ENCODE assay signal across 11 cellular contexts in genomic region chr10:128046156-128046933, GRCh38.
DNase-seq lines count a peak whose midpoint lies in the region; ATAC-seq and TF ChIP-seq lines count a peak whose summit lies in the region.
"Had no signal": no experiment of that assay in that cellular context is flagged by ENCODE, and none has a peak within 500 bp of the region (broad histone marks: within the 10 kb centered on the region; RNA-seq: fewer than 3 reads in every experiment).

No MANE protein-coding gene starts in this region.

- no peak for DNase-seq in T-helper 2 cell treated with Interferon-gamma antibody and Interleukin-4, amounts not matched to agents 5 μg/mL and 100 μg/mL, for 36 hours (ENCODE audit: low spot score)
- DNase-seq in T-helper 2 cell, result no peak
- no peak for DNase-seq in OCI-LY7 (ENCODE audit: low spot score)
- no peak for DNase-seq in HK-2 (ENCODE audit: unreplicated experiment)
- no peak for DNase-seq in NCI-H2081 (lab: John Stamatoyannopoulos, UW)
- DNase-seq: 8988T had no signal

- CTCF ChIA-PET in OCI-LY7 (lab: Charles Lee; ENCODE audit: unreplicated experiment), result interaction anchor here (0.6 to 2.1 kb wide), 2 partner anchors 23 to 156 kb away, joined by 3 to 5 read pairs; no protein-coding TSS in a partner anchor

- H3K27ac ChIP-seq in OCI-LY7 (ENCODE audit: low read depth, low read length, poor library complexity, severe bottlenecking), result no peak overlapping the region

- ATAC-seq in stimulated activated memory B cell treated with anti-CD40 and anti-IgM and Interleukin-4, amounts not matched to agents 10 μg/mL and 1 μg/mL and 100 μg/mL, for 72 hours, result no peak
- no peak for ATAC-seq in GM18870 (IDR thresholded peaks at IDR 0.05; ENCODE audit: unreplicated experiment)

- peaks cover 19% of the 10 kb centered on the region for H3K36me3 Mint-ChIP-seq in T-helper 2 cell treated with Interferon-gamma antibody and Interleukin-4, amounts not matched to agents 5 μg/mL and 100 μg/mL, for 36 hours (ENCODE audit: low read depth)
- H3K36me3 Mint-ChIP-seq in dendritic cell treated with granulocyte-macrophage colony-stimulating factor and Interleukin-4, amounts not matched to agents 40 ng/mL and 50 ng/mL, for 4 days (ENCODE audit: low read depth), result peaks cover 44% of the 10 kb centered on the region
- H3K36me3 Mint-ChIP-seq in stimulated activated memory B cell treated with anti-CD40 and anti-IgM and Interleukin-4, amounts not matched to agents 10 μg/mL and 1 μg/mL and 100 μg/mL, for 72 hours, result peaks cover 19% of the 10 kb centered on the region

- H3K9me3 ChIP-seq in OCI-LY7 (ENCODE audit: low read length), result no peaks in the 10 kb centered on the region
- H3K9me3 ChIP-seq: esophagus muscularis mucosa, suprapubic skin had no signal

- H3K4me1 ChIP-seq in OCI-LY7 (ENCODE audit: insufficient read depth, low read length, poor library complexity, severe bottlenecking), result peaks cover 42% of the 10 kb centered on the region

- H3K4me3 ChIP-seq in OCI-LY7 (ENCODE audit: low read depth, low read length, poor library complexity, severe bottlenecking), result no peak overlapping the region
- H3K4me3 ChIP-seq: esophagus muscularis mucosa had no signal

- peaks cover 35% of the 10 kb centered on the region for H3K4me1 Mint-ChIP-seq in T-helper 2 cell treated with Interferon-gamma antibody and Interleukin-4, amounts not matched to agents 5 μg/mL and 100 μg/mL, for 36 hours (ENCODE audit: low read depth)
- peaks cover 69% of the 10 kb centered on the region for H3K4me1 Mint-ChIP-seq in dendritic cell treated with granulocyte-macrophage colony-stimulating factor and Interleukin-4, amounts not matched to agents 40 ng/mL and 50 ng/mL, for 4 days (ENCODE audit: low read depth)
- H3K4me1 Mint-ChIP-seq in stimulated activated memory B cell treated with anti-CD40 and anti-IgM and Interleukin-4, amounts not matched to agents 10 μg/mL and 1 μg/mL and 100 μg/mL, for 72 hours, result peaks cover 62% of the 10 kb centered on the region

- intact Hi-C loops in OCI-LY7 (cut with micrococcal nuclease; ENCODE audit: unreplicated experiment), result no loop called here
- intact Hi-C loops in dendritic cell treated with granulocyte-macrophage colony-stimulating factor and Interleukin-4, amounts not matched to agents 40 ng/mL and 50 ng/mL, for 4 days (cut with micrococcal nuclease), result no loop called here

- no peak for TF ChIP-seq CTCF in OCI-LY7 (conservative IDR thresholded peaks at IDR 0.05; ENCODE audit: low read length)

- H3K27ac Mint-ChIP-seq in T-helper 2 cell treated with Interferon-gamma antibody and Interleukin-4, amounts not matched to agents 5 μg/mL and 100 μg/mL, for 36 hours, result peak overlapping the region; percentile 77
- H3K27ac Mint-ChIP-seq in dendritic cell treated with granulocyte-macrophage colony-stimulating factor and Interleukin-4, amounts not matched to agents 40 ng/mL and 50 ng/mL, for 4 days, result peak overlapping the region; percentile 86
- H3K27ac Mint-ChIP-seq in stimulated activated memory B cell treated with anti-CD40 and anti-IgM and Interleukin-4, amounts not matched to agents 10 μg/mL and 1 μg/mL and 100 μg/mL, for 72 hours, result peak overlapping the region; percentile 85

- H3K9me3 Mint-ChIP-seq in T-helper 2 cell treated with Interferon-gamma antibody and Interleukin-4, amounts not matched to agents 5 μg/mL and 100 μg/mL, for 36 hours, result no peaks in the 10 kb centered on the region
- no peaks in the 10 kb centered on the region for H3K9me3 Mint-ChIP-seq in dendritic cell treated with granulocyte-macrophage colony-stimulating factor and Interleukin-4, amounts not matched to agents 40 ng/mL and 50 ng/mL, for 4 days
- peaks cover 3% of the 10 kb centered on the region for H3K9me3 Mint-ChIP-seq in stimulated activated memory B cell treated with anti-CD40 and anti-IgM and Interleukin-4, amounts not matched to agents 10 μg/mL and 1 μg/mL and 100 μg/mL, for 72 hours

- 0 out of 2 replicates have a peak, but pooled peaks cover 5% of the 10 kb centered on the region for H4K20me1 ChIP-seq in OCI-LY7 (ENCODE audit: insufficient read depth, low read length)

- H3K27me3 Mint-ChIP-seq in T-helper 2 cell treated with Interferon-gamma antibody and Interleukin-4, amounts not matched to agents 5 μg/mL and 100 μg/mL, for 36 hours (ENCODE audit: low read depth), result no peaks in the 10 kb centered on the region
- no peaks in the 10 kb centered on the region for H3K27me3 Mint-ChIP-seq in dendritic cell treated with granulocyte-macrophage colony-stimulating factor and Interleukin-4, amounts not matched to agents 40 ng/mL and 50 ng/mL, for 4 days
- no peaks in the 10 kb centered on the region for H3K27me3 Mint-ChIP-seq in stimulated activated memory B cell treated with anti-CD40 and anti-IgM and Interleukin-4, amounts not matched to agents 10 μg/mL and 1 μg/mL and 100 μg/mL, for 72 hours

- peak overlapping the region; percentile 100; the same call in 1 of the 2 replicates for H3K4me2 ChIP-seq in OCI-LY7 (ENCODE audit: low read length)

- POLR2A ChIA-PET in OCI-LY7 (lab: Charles Lee), result interaction anchor here (1.5 to 3.1 kb wide), 3 partner anchors 10 to 16 kb away, joined by 3 to 37 read pairs (median 6); no protein-coding TSS in a partner anchor

- peak overlapping the region; percentile 54 for H3K4me3 Mint-ChIP-seq in T-helper 2 cell treated with Interferon-gamma antibody and Interleukin-4, amounts not matched to agents 5 μg/mL and 100 μg/mL, for 36 hours
- peak overlapping the region; percentile 90 for H3K4me3 Mint-ChIP-seq in dendritic cell treated with granulocyte-macrophage colony-stimulating factor and Interleukin-4, amounts not matched to agents 40 ng/mL and 50 ng/mL, for 4 days
- H3K4me3 Mint-ChIP-seq in stimulated activated memory B cell treated with anti-CD40 and anti-IgM and Interleukin-4, amounts not matched to agents 10 μg/mL and 1 μg/mL and 100 μg/mL, for 72 hours, result no peak overlapping the region

- no peaks in the 10 kb centered on the region for H3K79me2 ChIP-seq in OCI-LY7 (ENCODE audit: insufficient read depth, low read depth, low read length)

- no peaks in the 10 kb centered on the region for H3K36me3 ChIP-seq in OCI-LY7 (ENCODE audit: insufficient read depth, low read length)
- H3K36me3 ChIP-seq: suprapubic skin had no signal

- no peak overlapping the region for H2AFZ ChIP-seq in OCI-LY7 (ENCODE audit: low read length)

- H3K9me2 ChIP-seq in OCI-LY7 (ENCODE audit: insufficient read depth, low read length), result no peaks in the 10 kb centered on the region

- BruUV-seq in OCI-LY7 (replicated peaks; lab: Mats Ljungman, UMichigan), result no TSS peak
